9 cellular contexts compared by ENCODE assay signal in the genomic region with DNA sequence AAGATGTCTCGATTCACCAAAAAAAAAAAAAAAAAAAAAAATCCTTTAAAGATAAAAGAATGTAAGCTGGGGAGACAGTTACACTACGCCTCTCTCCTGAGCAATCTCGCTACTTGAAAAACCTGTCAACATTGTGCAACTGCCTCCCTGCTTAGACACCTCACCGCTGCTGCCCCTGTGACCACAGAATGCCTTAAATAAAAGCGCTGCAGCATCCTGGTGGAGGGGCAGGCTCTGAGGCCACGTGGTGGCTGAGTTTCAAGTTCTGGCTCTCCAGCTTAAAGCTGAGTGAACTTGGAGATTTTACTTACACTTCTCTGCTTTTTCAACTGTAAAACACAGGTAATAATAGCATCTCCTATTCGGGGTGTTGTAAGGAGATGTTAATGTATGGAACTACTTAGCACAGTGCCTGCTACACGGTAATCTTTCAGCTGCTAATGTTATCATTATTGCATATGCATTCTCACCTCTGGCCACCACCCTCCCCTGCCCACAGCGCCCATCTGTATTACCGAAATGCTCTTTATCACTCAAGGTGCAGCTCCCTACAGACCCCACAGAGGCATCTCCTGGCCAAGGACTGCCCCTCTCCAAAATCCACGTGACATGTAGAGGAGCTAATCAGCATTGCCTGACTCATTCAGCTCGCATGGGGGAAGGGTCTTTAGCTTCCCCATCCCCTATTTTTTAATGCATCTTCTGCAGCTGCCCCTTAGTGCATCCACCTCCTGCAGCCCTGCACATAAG. TPM values are rescaled to one million over a fixed set of nuclear protein-coding genes. Genes with fewer than 3 reads are reported as not detected.
A peak's percentile ranks its signal among the peaks of the same experiment; 100 is the strongest.
DNase-seq lines count a peak whose midpoint lies in the region; ATAC-seq and TF ChIP-seq lines count a peak whose summit lies in the region.
"Had no signal": no experiment of that assay in that cellular context is flagged by ENCODE, and none has a peak within 500 bp of the region (broad histone marks: within the 10 kb centered on the region; RNA-seq: fewer than 3 reads in every experiment).

No MANE protein-coding gene starts in this region.

- peak; percentile 56 for ATAC-seq in GM23338
- ATAC-seq in T-cell (replicated peaks in 1 of 4) = peak; percentile 38 to 77 (median 62)
- no peak for ATAC-seq in HG03108 (IDR thresholded peaks at IDR 0.05; ENCODE audit: unreplicated experiment)
- ATAC-seq in HG03025 (IDR thresholded peaks at IDR 0.05; ENCODE audit: low FRiP score, unreplicated experiment) = no peak

- peak overlapping the region; percentile 75 for H3K27ac ChIP-seq in GM23338 (ENCODE audit: low read depth)
- no peak overlapping the region for H3K27ac ChIP-seq in uterus

- peaks cover 5% of the 10 kb centered on the region; the same call in 2 of the 3 replicates for H3K9me3 Mint-ChIP-seq in GM23338
- H3K9me3 Mint-ChIP-seq in T-cell = no peaks in the 10 kb centered on the region

- H3K4me1 Mint-ChIP-seq in GM23338 (peaks cover 73% of the 10 kb centered on the region), T-cell (peaks cover 15 to 21% (median 19%) of the 10 kb centered on the region in 3 donors)

- POLR2A ChIA-PET in T-cell (lab: Charles Lee) = interaction anchor here (0.6 kb wide), 2 partner anchors 40 to 254 kb away, joined by 5 to 10 read pairs; no protein-coding TSS in a partner anchor

- H3K79me2 ChIP-seq in GM23338 (replicated peaks; ENCODE audit: insufficient read depth) = peaks cover 57% of the 10 kb centered on the region

- H3K4me3 ChIP-seq in GM23338 = 0 out of 2 replicates have a peak overlapping the region, but pooled peaks have one; percentile 8
- H3K4me3 ChIP-seq in fibroblast of pulmonary artery (replicated peaks; ENCODE audit: low read depth, low read length) = no peak overlapping the region
- H3K4me3 ChIP-seq in uterus = no peak overlapping the region

- TF ChIP-seq CTCF in GM23338 (conservative IDR thresholded peaks at IDR 0.05; ENCODE audit: low read depth in 2 of 2) (no peak), fibroblast of pulmonary artery (IDR thresholded peaks at IDR 0.05; ENCODE audit: low read length, missing control alignments) (no peak), uterus (IDR thresholded peaks at IDR 0.05) (no peak)

- H3K36me3 ChIP-seq in GM23338 (ENCODE audit: insufficient read depth) (0 out of 2 replicates have a peak, but pooled peaks cover 6% of the 10 kb centered on the region), uterus (no peaks in the 10 kb centered on the region)

- peaks cover 24% of the 10 kb centered on the region for H3F3A ChIP-seq in GM23338 (replicated peaks; ENCODE audit: low read depth)

- peak overlapping the region; percentile 2; the same call in 1 of the 3 replicates for H3K4me3 Mint-ChIP-seq in GM23338
- no peak overlapping the region for H3K4me3 Mint-ChIP-seq in T-cell

- H3K36me3 Mint-ChIP-seq in GM23338 (ENCODE audit: low read depth) (peaks cover 46% of the 10 kb centered on the region), T-cell (peaks cover 13% of the 10 kb centered on the region)

- no peak for TF ChIP-seq POLR2A in uterus (IDR thresholded peaks at IDR 0.05)

- peaks cover 69% of the 10 kb centered on the region for H3K4me1 ChIP-seq in GM23338 (ENCODE audit: insufficient read depth)
- no peaks in the 10 kb centered on the region for H3K4me1 ChIP-seq in uterus

- CTCF ChIA-PET in T-cell (lab: Charles Lee) = interaction anchor here (0.5 to 0.8 kb wide), 6 partner anchors 20 to 597 kb away, joined by 3 to 4 read pairs (median 4); no protein-coding TSS in a partner anchor

- no peaks in the 10 kb centered on the region for H3K9me3 ChIP-seq in uterus

- DNase-seq in A172 (ENCODE audit: low spot score) = peak; percentile 87
- DNase-seq in GM23338 (ENCODE audit: low spot score) = peak; percentile 76
- DNase-seq in T-cell = peak in 20 of 34 experiments; percentile 3 to 27 (median 9)
- peak; percentile 54 for DNase-seq in fibroblast of pulmonary artery (ENCODE audit: low read depth)
- no peak for DNase-seq in anterior cingulate cortex (lab: John Stamatoyannopoulos, UW)
- no peak for DNase-seq in uterus
- DNase-seq: NCI-H1436 had no signal

- no peaks in the 10 kb centered on the region for H3K27me3 ChIP-seq in GM23338 (ENCODE audit: insufficient read depth)
- no peaks in the 10 kb centered on the region for H3K27me3 ChIP-seq in uterus

- H2AFZ ChIP-seq in GM23338 = no peak overlapping the region

- no peaks in the 10 kb centered on the region for H3K9me2 ChIP-seq in GM23338 (ENCODE audit: insufficient read depth)

- H3K4me2 ChIP-seq in GM23338 = peak overlapping the region; percentile 64

- H3K27ac Mint-ChIP-seq in GM23338 (peak overlapping the region; percentile 69), T-cell (peak overlapping the region in 1 of 2 donors; percentile 69)

- intact Hi-C loops in uterus (cut with DNase I; ENCODE audit: low total_unique reads) = no loop called here

- H4K20me1 ChIP-seq in GM23338 (replicated peaks; ENCODE audit: insufficient read depth) = no peaks in the 10 kb centered on the region

- H3K27me3 Mint-ChIP-seq in GM23338 (ENCODE audit: insufficient read depth, low read depth, poor library complexity) (peaks cover 12% of the 10 kb centered on the region), T-cell (no peaks in the 10 kb centered on the region)

TF ChIP-seq in GM23338, 12 proteins besides CTCF, POLR2A, EP300 and RAD21 (continues in another document):
- TF ChIP-seq, protein P1, sequence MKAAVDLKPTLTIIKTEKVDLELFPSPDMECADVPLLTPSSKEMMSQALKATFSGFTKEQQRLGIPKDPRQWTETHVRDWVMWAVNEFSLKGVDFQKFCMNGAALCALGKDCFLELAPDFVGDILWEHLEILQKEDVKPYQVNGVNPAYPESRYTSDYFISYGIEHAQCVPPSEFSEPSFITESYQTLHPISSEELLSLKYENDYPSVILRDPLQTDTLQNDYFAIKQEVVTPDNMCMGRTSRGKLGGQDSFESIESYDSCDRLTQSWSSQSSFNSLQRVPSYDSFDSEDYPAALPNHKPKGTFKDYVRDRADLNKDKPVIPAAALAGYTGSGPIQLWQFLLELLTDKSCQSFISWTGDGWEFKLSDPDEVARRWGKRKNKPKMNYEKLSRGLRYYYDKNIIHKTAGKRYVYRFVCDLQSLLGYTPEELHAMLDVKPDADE (IDR thresholded peaks at IDR 0.05) = no peak
- TF ChIP-seq POLR2AphosphoS5 (IDR thresholded peaks at IDR 0.05; ENCODE audit: low read depth) (0 out of 2 replicates have a peak, but pooled peaks have one; percentile 40), ZNF331 (CRISPR knock-in tag; IDR thresholded peaks at IDR 0.05; ENCODE audit: low read depth) (no peak), CREB1 (CRISPR knock-in tag; IDR thresholded peaks at IDR 0.05; ENCODE audit: low read depth) (no peak), STAT1 (IDR thresholded peaks at IDR 0.05; ENCODE audit: unreplicated experiment) (no peak)

RNA-seq across cellular contexts. Expression of gene SLC22A23, which starts 42.0 kb away (rescaled TPM):
- total RNA-seq in A172 (2014; rRNA removed; shearing (Covaris generic)) = 6.5 and 8.2 TPM in 2 replicates
- total RNA-seq in GM23338 (2014; rRNA removed; shearing (Covaris generic)) = 38.3 TPM in 2 replicates
- polyA plus RNA-seq in GM23338 (2016; fragmentation: Nextera tagmentation; extraction: Ambion mirVana) = 6.1 and 7.0 TPM in 2 replicates
- 10 to 100 TPM in 3 of 5 donors, 1 to 10 TPM in 2; 6.2 to 14.8 (median 12.1) TPM for total RNA-seq in T-cell
- total RNA-seq in uterus = 10 to 100 TPM in 2 of 4 donors, 1 to 10 TPM in 2; 5.4 to 27.6 (median 9.7) TPM

Comparison
In these comparisons a context has a peak if more than half of its experiments do, and no peak if none do; other contexts are left out.
1. DNase-seq: peak in A172 (single experiment), GM23338 (single experiment), T-cell (20 of 34) and fibroblast of pulmonary artery (single experiment); none in anterior cingulate cortex (0 of 58) and uterus (0 of 2).
2. ATAC-seq: peak in GM23338 (single experiment) and T-cell (4 of 4); none in HG03108 (single experiment) and HG03025 (single experiment).